Comparison of ENCODE assay signal across 8 cellular contexts in the genomic region with DNA sequence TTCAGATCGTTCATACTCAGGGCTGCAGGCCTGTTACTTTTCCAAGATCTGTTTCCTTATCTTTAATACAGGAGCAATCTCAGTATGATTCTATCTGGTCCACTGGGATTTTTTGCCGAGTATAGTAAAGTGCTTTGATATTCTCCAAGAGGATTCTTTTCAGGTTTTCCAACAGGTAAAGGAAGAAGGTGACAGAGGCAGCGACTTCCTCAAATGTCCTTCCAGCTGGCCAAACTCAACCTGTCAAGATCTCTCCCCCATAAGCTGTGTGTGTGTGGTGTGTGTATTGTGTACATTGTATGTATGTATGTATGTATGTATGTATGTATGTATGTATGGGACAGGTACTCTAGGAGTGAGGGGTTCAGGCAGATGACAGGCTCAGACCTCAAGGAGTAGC. TPM values are rescaled to one million over a fixed set of nuclear protein-coding genes. Genes with fewer than 3 reads are reported as not detected.
DNase-seq lines count a peak whose midpoint lies in the region; ATAC-seq and TF ChIP-seq lines count a peak whose summit lies in the region.

No MANE protein-coding gene starts in this region.

- H3K36me3 Mint-ChIP-seq in Calu3 (ENCODE audit: insufficient read depth, unreplicated experiment) (peaks cover 42% of the 10 kb centered on the region), osteocyte (ENCODE audit: unreplicated experiment) (peaks cover 11% of the 10 kb centered on the region)

- no peaks in the 10 kb centered on the region for H3K9me2 ChIP-seq in PC-9 (ENCODE audit: insufficient read depth)

- no peak for ATAC-seq in GM18861 (IDR thresholded peaks at IDR 0.05; ENCODE audit: unreplicated experiment)

- H3F3A ChIP-seq in PC-9 (ENCODE audit: insufficient read depth, low read depth), result peaks cover 26% of the 10 kb centered on the region

- H3K27ac ChIP-seq in PC-9 (peak overlapping the region; percentile 86; the same call in 1 of the 2 replicates), epithelial cell of prostate (peak overlapping the region; percentile 78)

- H3K4me1 Mint-ChIP-seq in Calu3 (ENCODE audit: low read depth, unreplicated experiment), result peaks cover 15% of the 10 kb centered on the region
- peaks cover 20% of the 10 kb centered on the region for H3K4me1 Mint-ChIP-seq in osteocyte (ENCODE audit: unreplicated experiment)

- POLR2A ChIA-PET in PC-9 (lab: Charles Lee; ENCODE audit: unreplicated experiment), result interaction anchor here (0.6 to 1.5 kb wide), 5 partner anchors 27 to 582 kb away, joined by 3 to 18 read pairs (median 5); a partner anchor contains a TSS

- peak overlapping the region; percentile 98 for H2AFZ ChIP-seq in PC-9

- H3K9me3 Mint-ChIP-seq in Calu3 (ENCODE audit: low read depth, unreplicated experiment), result no peaks in the 10 kb centered on the region
- H3K9me3 Mint-ChIP-seq in osteocyte (ENCODE audit: unreplicated experiment), result no peaks in the 10 kb centered on the region

- H3K4me3 ChIP-seq in PC-9, result peak overlapping the region; percentile 89

- no peaks in the 10 kb centered on the region for H3K27me3 Mint-ChIP-seq in Calu3 (ENCODE audit: unreplicated experiment)
- no peaks in the 10 kb centered on the region for H3K27me3 Mint-ChIP-seq in osteocyte (ENCODE audit: unreplicated experiment)

- DNase-seq in Calu3, result no peak
- DNase-seq in PC-9, result no peak
- DNase-seq in epithelial cell of prostate (ENCODE audit: low read depth, low spot score), result no peak
- no peak for DNase-seq in osteocyte (ENCODE audit: extremely low spot score, unreplicated experiment)
- no peak for DNase-seq in NCI-H510A (lab: John Stamatoyannopoulos, UW)
- no peak for DNase-seq in NK-92 treated with Interleukin-12 subunit alpha and Interleukin-12 subunit beta, amount 100 ng/mL, for 24 hours (lab: John Stamatoyannopoulos, UW)
- no peak for DNase-seq in NCI-H1417 (lab: John Stamatoyannopoulos, UW)

- no peaks in the 10 kb centered on the region for H4K20me1 ChIP-seq in PC-9 (ENCODE audit: insufficient read depth)

- peaks cover 28% of the 10 kb centered on the region for H3K79me2 ChIP-seq in PC-9 (ENCODE audit: low read depth)

- H3K9me3 ChIP-seq in PC-9 (ENCODE audit: insufficient read depth, low read depth), result no peaks in the 10 kb centered on the region

- H3K27ac Mint-ChIP-seq in Calu3 (ENCODE audit: unreplicated experiment) (peak overlapping the region; percentile 87), osteocyte (ENCODE audit: unreplicated experiment) (peak overlapping the region; percentile 11)

- 0 out of 2 replicates have a peak, but pooled peaks cover 4% of the 10 kb centered on the region for H3K36me3 ChIP-seq in PC-9 (ENCODE audit: low read depth)

- CTCF ChIA-PET in Calu3 (lab: Charles Lee), result interaction anchor here (0.6 to 2.2 kb wide), 5 partner anchors 17 to 845 kb away, joined by 3 to 10 read pairs (median 4); a partner anchor contains a TSS
- CTCF ChIA-PET in PC-9 (lab: Charles Lee), result interaction anchor here (0.9 kb wide), 1 partner anchor 540 kb away, joined by 3 read pairs; no protein-coding TSS in a partner anchor

- no peak for TF ChIP-seq CTCF in Calu3 (IDR thresholded peaks at IDR 0.05; ENCODE audit: unreplicated experiment)
- no peak for TF ChIP-seq CTCF in PC-9 (conservative IDR thresholded peaks at IDR 0.05)
- TF ChIP-seq CTCF in osteocyte (IDR thresholded peaks at IDR 0.05), result no peak

- H3K4me1 ChIP-seq in PC-9 (replicated peaks; ENCODE audit: insufficient read depth), result peaks cover 20% of the 10 kb centered on the region

- H3K27me3 ChIP-seq in PC-9 (ENCODE audit: insufficient read depth, low read depth), result no peaks in the 10 kb centered on the region

- H3K4me3 Mint-ChIP-seq in Calu3 (ENCODE audit: low read depth, unreplicated experiment), result peak overlapping the region; percentile 77
- H3K4me3 Mint-ChIP-seq in osteocyte (ENCODE audit: unreplicated experiment), result peak overlapping the region; percentile 99

- intact Hi-C loops in Calu3 (cut with micrococcal nuclease; ENCODE audit: unreplicated experiment), result loop anchor here (2.0 kb wide), 1 partner anchor 29 kb away; no protein-coding TSS in a partner anchor
- intact Hi-C loops in PC-9 (cut with micrococcal nuclease; ENCODE audit: unreplicated experiment), result no loop called here

- BruUV-seq in Calu3 (replicated peaks; lab: Mats Ljungman, UMichigan) (no TSS peak), PC-9 (replicated peaks; lab: Mats Ljungman, UMichigan) (no TSS peak)

- peak overlapping the region; percentile 94 for H3K4me2 ChIP-seq in PC-9

RNA-seq across cellular contexts. Expression of a gene that starts 1.1 kb away (rescaled TPM):
- total RNA-seq in Calu3 (2022) (111 and 119 TPM in 2 replicates), PC-9 (2021) (202 and 277 TPM in 2 replicates), osteocyte (175 TPM in 2 replicates)

RNA-seq across cellular contexts. Expression of a gene that starts 30.0 kb away (rescaled TPM):
- total RNA-seq in Calu3 (2022) (686 and 744 TPM in 2 replicates), PC-9 (2021) (1,455 and 1,838 TPM in 2 replicates), osteocyte (291 and 292 TPM in 2 replicates)

RNA-seq across cellular contexts. Expression of a gene that starts 32.2 kb away (rescaled TPM):
- total RNA-seq in Calu3 (2022), result 171 and 185 TPM in 2 replicates
- 211 and 221 TPM in 2 replicates for total RNA-seq in PC-9 (2021)
- 71.2 and 72.5 TPM in 2 replicates for total RNA-seq in osteocyte

RNA-seq across cellular contexts. Expression of a gene that starts 51.6 kb away (rescaled TPM):
- total RNA-seq in Calu3 (2022), result 13.6 and 15.5 TPM in 2 replicates
- total RNA-seq in PC-9 (2021), result 3.0 and 7.3 TPM in 2 replicates
- total RNA-seq in osteocyte, result 6.7 and 6.9 TPM in 2 replicates

RNA-seq across cellular contexts. Expression of a gene that starts 51.8 kb away (rescaled TPM):
- total RNA-seq in Calu3 (2022) (4.9 and 6.0 TPM in 2 replicates), PC-9 (2021) (4.2 and 4.4 TPM in 2 replicates), osteocyte (1.6 and 1.8 TPM in 2 replicates)
